26 cellular contexts compared by ENCODE assay signal in genomic region chr17:76439314-76439928, GRCh38. TPM values are rescaled to one million over a fixed set of nuclear protein-coding genes. Genes with fewer than 3 reads are reported as not detected.
DNase-seq lines count a peak whose midpoint lies in the region; ATAC-seq, FAIRE-seq and TF ChIP-seq lines count a peak whose summit lies in the region.
"Had no signal": no experiment of that assay in that cellular context is flagged by ENCODE, and none has a peak within 500 bp of the region (broad histone marks: within the 10 kb centered on the region; RNA-seq: fewer than 3 reads in every experiment).

No MANE protein-coding gene starts in this region.

- in situ Hi-C loops in HepG2 (cut with HindIII; ENCODE audit: extremely low pct_ligation_motif_present, low pct_unique_long_range_greater_than_20kb): no loop called here

- H3K9me3 ChIP-seq in HepG2 (ENCODE audit: low read length) (no peaks in the 10 kb centered on the region), right lobe of liver (no peaks in the 10 kb centered on the region), PC-3 (ENCODE audit: low read length) (no peaks in the 10 kb centered on the region), parathyroid adenoma (ENCODE audit: control insufficient read depth, low read length) (no peaks in the 10 kb centered on the region), lower lobe of right lung (no peaks in the 10 kb centered on the region)
- H3K9me3 ChIP-seq: A549, MG63 had no signal

- H3K4me2 ChIP-seq in HepG2 (ENCODE audit: low read depth, low read length) (no peak overlapping the region), PC-3 (ENCODE audit: low read length) (peak overlapping the region; percentile 34), parathyroid adenoma (ENCODE audit: low read length) (peak overlapping the region; percentile 24)
- H3K4me2 ChIP-seq: A549 had no signal

- H3K27me3 ChIP-seq in HepG2 (ENCODE audit: control insufficient read depth in 1 of 2, insufficient read depth in 2 of 2, low read length in 2 of 2): no peaks in the 10 kb centered on the region
- no peaks in the 10 kb centered on the region for H3K27me3 ChIP-seq in right lobe of liver
- no peaks in the 10 kb centered on the region for H3K27me3 ChIP-seq in PC-3 (ENCODE audit: low read length)
- no peaks in the 10 kb centered on the region for H3K27me3 ChIP-seq in parathyroid adenoma (ENCODE audit: control insufficient read depth, insufficient read depth, low read length)
- no peaks in the 10 kb centered on the region for H3K27me3 ChIP-seq in lower lobe of right lung (ENCODE audit: low read depth)
- H3K27me3 ChIP-seq: MG63 had no signal

- H3F3A ChIP-seq in PC-3 (ENCODE audit: low read length, unreplicated experiment): no peaks in the 10 kb centered on the region

- intact Hi-C loops in HepG2 (cut with micrococcal nuclease; ENCODE audit: unreplicated experiment): no loop called here
- intact Hi-C loops in right lobe of liver (cut with DNase I): no loop called here
- intact Hi-C loops in PC-3 (cut with micrococcal nuclease): no loop called here
- intact Hi-C loops in lower lobe of right lung (cut with DNase I): no loop called here

- BruUV-seq in HepG2 (replicated peaks; lab: Mats Ljungman, UMichigan) (no TSS peak), PC-3 (replicated peaks; lab: Mats Ljungman, UMichigan) (no TSS peak)

- ATAC-seq in HepG2 (no peak), right lobe of liver (no peak), PC-3 (no peak), GM21515 (IDR thresholded peaks at IDR 0.05; ENCODE audit: unreplicated experiment) (no peak), lower lobe of right lung (no peak)
- ATAC-seq: A549 had no signal

- H3K4me3 ChIP-seq in HepG2 (replicated peaks in 1 of 3; ENCODE audit: insufficient read depth in 1 of 3, low read depth in 2 of 3, low read length in 3 of 3): no peak overlapping the region
- no peak overlapping the region for H3K4me3 ChIP-seq in right lobe of liver
- H3K4me3 ChIP-seq in PC-3 (ENCODE audit: low read length): no peak overlapping the region
- H3K4me3 ChIP-seq in parathyroid adenoma (ENCODE audit: low read depth, low read length): no peak overlapping the region
- H3K4me3 ChIP-seq in lower lobe of right lung: no peak overlapping the region
- H3K4me3 ChIP-seq: A549, MG63 had no signal

- TF ChIP-seq EP300 in HepG2 (IDR thresholded peaks at IDR 0.05; ENCODE audit: low read depth in 2 of 2, low read length in 2 of 2): no peak
- no peak for TF ChIP-seq EP300 in HepG2 (CRISPR knock-in tag; IDR thresholded peaks at IDR 0.05; ENCODE audit: borderline replicate concordance)

- no peaks in the 10 kb centered on the region for H3K9me2 ChIP-seq in PC-3 (replicated peaks; ENCODE audit: low read length)

- H3K27ac ChIP-seq in HepG2 (ENCODE audit: extremely low read length, insufficient read depth, low read length) (no peak overlapping the region), right lobe of liver (no peak overlapping the region), PC-3 (ENCODE audit: low read length) (peak overlapping the region; percentile 55), parathyroid adenoma (peak overlapping the region; percentile 48), lower lobe of right lung (no peak overlapping the region)
- H3K27ac ChIP-seq: A549 had no signal

- H3K4me1 ChIP-seq in HepG2 (ENCODE audit: insufficient read depth, low read length) (peaks cover 66% of the 10 kb centered on the region), right lobe of liver (peaks cover 0 to 9% (median 0%) of the 10 kb centered on the region in 4 donors), PC-3 (ENCODE audit: insufficient read depth, low read length) (peaks cover 51% of the 10 kb centered on the region), parathyroid adenoma (peaks cover 18% of the 10 kb centered on the region), lower lobe of right lung (no peaks in the 10 kb centered on the region)

- TF ChIP-seq CTCF in HepG2 (CRISPR knock-in tag; IDR thresholded peaks at IDR 0.05) (no peak), right lobe of liver (IDR thresholded peaks at IDR 0.05) (no peak), PC-3 (conservative IDR thresholded peaks at IDR 0.05; ENCODE audit: low read depth, low read length) (no peak), parathyroid adenoma (IDR thresholded peaks at IDR 0.05) (no peak), lower lobe of right lung (IDR thresholded peaks at IDR 0.05) (no peak)

- CTCF ChIA-PET in HepG2 (lab: Yijun Ruan, JAX; ENCODE audit: low intra/inter-chr PET ratio, low total read pairs): no interaction called here
- CTCF ChIA-PET in PC-3 (lab: Charles Lee): interaction anchor here (0.6 kb wide), 1 partner anchor 185 kb away, joined by 3 read pairs; no protein-coding TSS in a partner anchor

- H4K20me1 ChIP-seq in HepG2 (ENCODE audit: insufficient read depth, low read length): peaks cover 62% of the 10 kb centered on the region; the same call in 1 of the 2 replicates
- H4K20me1 ChIP-seq in PC-3 (ENCODE audit: low read length): peaks cover 37% of the 10 kb centered on the region

- TF ChIP-seq RAD21 in HepG2 (CRISPR knock-in tag; IDR thresholded peaks at IDR 0.05): no peak

- H2AFZ ChIP-seq in HepG2 (ENCODE audit: low read length) (no peak overlapping the region), PC-3 (ENCODE audit: low read length) (no peak overlapping the region), parathyroid adenoma (no peak overlapping the region)

- H3K9ac ChIP-seq in HepG2 (ENCODE audit: insufficient read depth, low read depth, low read length) (no peak overlapping the region), PC-3 (ENCODE audit: low read length) (no peak overlapping the region), parathyroid adenoma (no peak overlapping the region)

- peaks cover 91% of the 10 kb centered on the region for H3K79me2 ChIP-seq in HepG2 (ENCODE audit: insufficient read depth, low read length)
- H3K79me2 ChIP-seq in PC-3 (ENCODE audit: low read length): peaks cover 98% of the 10 kb centered on the region
- H3K79me2 ChIP-seq in parathyroid adenoma: peaks cover 70% of the 10 kb centered on the region

- peaks cover 3 to 11% of the 10 kb centered on the region in 2 experiments; a peak in 4 of 5 replicates for H3K36me3 ChIP-seq in HepG2 (replicated peaks in 1 of 2; ENCODE audit: control insufficient read depth in 1 of 2, insufficient read depth in 2 of 2, low read length in 2 of 2)
- H3K36me3 ChIP-seq in right lobe of liver: no peaks in the 10 kb centered on the region
- peaks cover 1% of the 10 kb centered on the region; the same call in 1 of the 2 replicates for H3K36me3 ChIP-seq in PC-3 (ENCODE audit: low read depth, low read length)
- no peaks in the 10 kb centered on the region for H3K36me3 ChIP-seq in parathyroid adenoma (ENCODE audit: control insufficient read depth, insufficient read depth, low read length)
- H3K36me3 ChIP-seq in lower lobe of right lung: no peaks in the 10 kb centered on the region

- POLR2A ChIA-PET in HepG2 (lab: Yijun Ruan, JAX) (no interaction called here), PC-3 (lab: Charles Lee; ENCODE audit: unreplicated experiment) (no interaction called here)

- TF ChIP-seq POLR2A in HepG2 (IDR thresholded peaks at IDR 0.05; ENCODE audit: insufficient read depth in 1 of 2, low read depth in 2 of 2, low read length in 2 of 2) (no peak), right lobe of liver (IDR thresholded peaks at IDR 0.05) (no peak)

- DNase-seq in HepG2 (ENCODE audit: low spot score): no peak
- DNase-seq in right lobe of liver: no peak
- no peak for DNase-seq in PC-3
- no peak for DNase-seq in lower lobe of right lung
- no peak for DNase-seq in T-helper 9 cell
- DNase-seq: CD4-positive, alpha-beta T cell; COR-L47; DMS 273 treated with DMSO at 0.1 percent for 48 hours; DMS79 treated with DMSO at 0.1 percent for 48 hours; Kasumi-1; NCI-H1417; NCI-H1694 treated with DMSO at 0.1 percent for 48 hours; NCI-H2081 treated with DMSO at 0.1 percent for 48 hours; NCI-H2171 treated with DMSO at 0.1 percent for 48 hours; NCI-H524 treated with DMSO at 0.1 percent for 48 hours; NCI-H82; SHP77; SW 1271 had no signal

- no peak for FAIRE-seq in HepG2 (lab: Jason Lieb, UNC)
- FAIRE-seq: A549, GM18507, H1, HTR-8/SVneo had no signal

- WGBS in HepG2 (ENCODE audit: low lambda C conversion rate): 93% methylated on average over 6 of the region's 6 CpGs
- WGBS in right lobe of liver (ENCODE audit: insufficient coverage, low coverage, low lambda C conversion rate, missing lambda C conversion rate): 84% methylated on average over 5 of the region's 6 CpGs

RNA-seq across cellular contexts. Expression of gene UBE2O, which starts 13.5 kb away (rescaled TPM):
- total RNA-seq in HepG2 (2016; rRNA removed; fragmentation: Illumina TruSeq; extraction: Trizol) (21.5 and 22.3 TPM in 2 replicates), right lobe of liver (10 to 100 TPM in 5 of 6 experiments, 1 to 10 TPM in 1; 10.0 to 12.9 (median 12.0) TPM), PC-3 (2014; rRNA removed) (64.7 and 77.3 TPM in 2 replicates), lower lobe of right lung (18.2 TPM)
- 2.7 and 3.0 TPM in 2 replicates for total RNA-seq in HepG2 (2016; cell fraction: cytosol; rRNA removed; fragmentation: Illumina TruSeq; extraction: Trizol; ENCODE audit: low read depth)
- 22.1 and 22.5 TPM in 2 replicates for total RNA-seq in HepG2 (2016; cell fraction: insoluble cytoplasmic fraction; rRNA removed; fragmentation: Illumina TruSeq; extraction: Trizol)
- 7.2 and 8.1 TPM in 2 replicates for total RNA-seq in HepG2 (2016; cell fraction: membrane; rRNA removed; fragmentation: Illumina TruSeq; extraction: Trizol)
- total RNA-seq in HepG2 (2016; cell fraction: nucleus; rRNA removed; fragmentation: Illumina TruSeq; extraction: Trizol): 23.0 and 27.1 TPM in 2 replicates
- 23.5 and 30.4 TPM in 2 replicates for polyA plus RNA-seq in HepG2 (2011; rRNA removed)
- polyA plus RNA-seq in HepG2 (2011; cell fraction: cytosol; rRNA removed): 11.6 and 11.8 TPM in 2 replicates
- polyA plus RNA-seq in HepG2 (2011; cell fraction: nucleus; rRNA removed): 87.2 and 93.5 TPM in 2 replicates
- 28.0 and 29.8 TPM in 2 replicates for polyA plus RNA-seq in HepG2 (2012)
- 0.86 and 0.95 TPM in 2 replicates for polyA plus RNA-seq in HepG2 (2016; cell fraction: cytosol; fragmentation: Illumina TruSeq; extraction: Trizol; ENCODE audit: low read depth)
- polyA plus RNA-seq in HepG2 (2016; cell fraction: insoluble cytoplasmic fraction; fragmentation: Illumina TruSeq; extraction: Trizol; ENCODE audit: low read depth): 15.3 and 21.2 TPM in 2 replicates
- polyA plus RNA-seq in HepG2 (2016; cell fraction: membrane; fragmentation: Illumina TruSeq; extraction: Trizol; ENCODE audit: low read depth): 2.1 and 3.0 TPM in 2 replicates
- polyA plus RNA-seq in HepG2 (2016; cell fraction: nucleus; fragmentation: Illumina TruSeq; extraction: Trizol; ENCODE audit: insufficient read depth, low read depth): 66.1 and 73.3 TPM in 2 replicates
- polyA minus RNA-seq in HepG2 (2011; rRNA and poly(A)+ RNA removed; ENCODE audit: low replicate concordance): 39.5 and 89.3 TPM in 2 replicates
- polyA minus RNA-seq in HepG2 (2011; cell fraction: cytosol; rRNA and poly(A)+ RNA removed): 31.1 and 31.4 TPM in 2 replicates
- 27.4 and 30.3 TPM in 2 replicates for polyA minus RNA-seq in HepG2 (2011; cell fraction: nucleus; rRNA and poly(A)+ RNA removed)

RNA-seq across cellular contexts. Expression of gene AANAT, which starts 28.0 kb away (rescaled TPM):
- not detected in 2 replicates for total RNA-seq in HepG2 (2016; rRNA removed; fragmentation: Illumina TruSeq; extraction: Trizol)
- not detected in 2 replicates for total RNA-seq in HepG2 (2016; cell fraction: cytosol; rRNA removed; fragmentation: Illumina TruSeq; extraction: Trizol; ENCODE audit: low read depth)
- not detected in 2 replicates for total RNA-seq in HepG2 (2016; cell fraction: insoluble cytoplasmic fraction; rRNA removed; fragmentation: Illumina TruSeq; extraction: Trizol)
- total RNA-seq in HepG2 (2016; cell fraction: membrane; rRNA removed; fragmentation: Illumina TruSeq; extraction: Trizol): not detected in 2 replicates
- total RNA-seq in HepG2 (2016; cell fraction: nucleus; rRNA removed; fragmentation: Illumina TruSeq; extraction: Trizol): not detected in 2 replicates
- 0.03 and 0.07 TPM in 2 replicates for polyA plus RNA-seq in HepG2 (2011; rRNA removed)
- not detected in 2 replicates for polyA plus RNA-seq in HepG2 (2011; cell fraction: cytosol; rRNA removed)
- 0.23 and 0.42 TPM in 2 replicates for polyA plus RNA-seq in HepG2 (2011; cell fraction: nucleus; rRNA removed)
- polyA plus RNA-seq in HepG2 (2012): 0.31 TPM in 1 of 2 replicates, not detected in the other
- not detected in 2 replicates for polyA plus RNA-seq in HepG2 (2016; cell fraction: cytosol; fragmentation: Illumina TruSeq; extraction: Trizol; ENCODE audit: low read depth)
- polyA plus RNA-seq in HepG2 (2016; cell fraction: insoluble cytoplasmic fraction; fragmentation: Illumina TruSeq; extraction: Trizol; ENCODE audit: low read depth): not detected in 2 replicates
- not detected in 2 replicates for polyA plus RNA-seq in HepG2 (2016; cell fraction: membrane; fragmentation: Illumina TruSeq; extraction: Trizol; ENCODE audit: low read depth)
- not detected in 2 replicates for polyA plus RNA-seq in HepG2 (2016; cell fraction: nucleus; fragmentation: Illumina TruSeq; extraction: Trizol; ENCODE audit: insufficient read depth, low read depth)
- not detected in 2 replicates for polyA minus RNA-seq in HepG2 (2011; rRNA and poly(A)+ RNA removed; ENCODE audit: low replicate concordance)
- not detected in 2 replicates for polyA minus RNA-seq in HepG2 (2011; cell fraction: cytosol; rRNA and poly(A)+ RNA removed)
- not detected in 2 replicates for polyA minus RNA-seq in HepG2 (2011; cell fraction: nucleus; rRNA and poly(A)+ RNA removed)
- total RNA-seq in right lobe of liver: not detected
- not detected in 2 replicates for total RNA-seq in PC-3 (2014; rRNA removed)
- total RNA-seq in lower lobe of right lung: not detected
- total RNA-seq: H1 had no signal
- polyA plus RNA-seq: BJ had no signal

RNA-seq across cellular contexts. Expression of gene SPHK1, which starts 55.0 kb away (rescaled TPM):
- total RNA-seq in HepG2 (2016; rRNA removed; fragmentation: Illumina TruSeq; extraction: Trizol): 111 and 160 TPM in 2 replicates
- 48.7 and 63.1 TPM in 2 replicates for total RNA-seq in HepG2 (2016; cell fraction: cytosol; rRNA removed; fragmentation: Illumina TruSeq; extraction: Trizol; ENCODE audit: low read depth)
- 101 and 161 TPM in 2 replicates for total RNA-seq in HepG2 (2016; cell fraction: insoluble cytoplasmic fraction; rRNA removed; fragmentation: Illumina TruSeq; extraction: Trizol)
- 105 and 128 TPM in 2 replicates for total RNA-seq in HepG2 (2016; cell fraction: membrane; rRNA removed; fragmentation: Illumina TruSeq; extraction: Trizol)
- total RNA-seq in HepG2 (2016; cell fraction: nucleus; rRNA removed; fragmentation: Illumina TruSeq; extraction: Trizol): 124 and 150 TPM in 2 replicates
- polyA plus RNA-seq in HepG2 (2011; rRNA removed): 129 and 137 TPM in 2 replicates
- polyA plus RNA-seq in HepG2 (2011; cell fraction: cytosol; rRNA removed): 113 and 185 TPM in 2 replicates
- polyA plus RNA-seq in HepG2 (2011; cell fraction: nucleus; rRNA removed): 814 and 941 TPM in 2 replicates
- 59.0 and 123 TPM in 2 replicates for polyA plus RNA-seq in HepG2 (2012)
- 41.1 and 53.2 TPM in 2 replicates for polyA plus RNA-seq in HepG2 (2016; cell fraction: cytosol; fragmentation: Illumina TruSeq; extraction: Trizol; ENCODE audit: low read depth)
- 89.1 and 103 TPM in 2 replicates for polyA plus RNA-seq in HepG2 (2016; cell fraction: insoluble cytoplasmic fraction; fragmentation: Illumina TruSeq; extraction: Trizol; ENCODE audit: low read depth)
- polyA plus RNA-seq in HepG2 (2016; cell fraction: membrane; fragmentation: Illumina TruSeq; extraction: Trizol; ENCODE audit: low read depth): 74.4 and 85.2 TPM in 2 replicates
- 289 and 305 TPM in 2 replicates for polyA plus RNA-seq in HepG2 (2016; cell fraction: nucleus; fragmentation: Illumina TruSeq; extraction: Trizol; ENCODE audit: insufficient read depth, low read depth)
- 11.2 and 115 TPM in 2 replicates for polyA minus RNA-seq in HepG2 (2011; rRNA and poly(A)+ RNA removed; ENCODE audit: low replicate concordance)
- polyA minus RNA-seq in HepG2 (2011; cell fraction: cytosol; rRNA and poly(A)+ RNA removed): 29.9 and 32.1 TPM in 2 replicates
- polyA minus RNA-seq in HepG2 (2011; cell fraction: nucleus; rRNA and poly(A)+ RNA removed): 63.9 and 90.6 TPM in 2 replicates
- total RNA-seq in right lobe of liver: 1 to 10 TPM in 4 of 6 experiments, under 1 TPM in 2; 0.35 to 2.6 (median 1.5) TPM
- total RNA-seq in PC-3 (2014; rRNA removed): 54.2 and 59.7 TPM in 2 replicates
- total RNA-seq in lower lobe of right lung: 8.2 TPM

Comparison
In these comparisons a context has a peak if more than half of its experiments do, and no peak if none do; other contexts are left out.
1. H3K27ac ChIP-seq: peak in PC-3 (single experiment) and parathyroid adenoma (single experiment); none in HepG2 (single experiment), right lobe of liver (0 of 3) and lower lobe of right lung (single experiment).